11 cellular contexts compared by ENCODE assay signal in genomic region chrX:24506082-24506481, GRCh38. TPM values are rescaled to one million over a fixed set of nuclear protein-coding genes. Genes with fewer than 3 reads are reported as not detected.
DNase-seq lines count a peak whose midpoint lies in the region; ATAC-seq and TF ChIP-seq lines count a peak whose summit lies in the region.
"Had no signal": no experiment of that assay in that cellular context is flagged by ENCODE, and none has a peak within 500 bp of the region (broad histone marks: within the 10 kb centered on the region; RNA-seq: fewer than 3 reads in every experiment).

No MANE protein-coding gene starts in this region.

- ATAC-seq in natural killer cell treated with Interleukin-12 subunit alpha and Interleukin-12 subunit beta and Interleukin-15 and Interleukin-18, amount 100 ng/mL, for 72 hours = peak; percentile 73 to 87
- no peak for ATAC-seq in natural killer cell
- ATAC-seq in HG03196 (IDR thresholded peaks at IDR 0.05; ENCODE audit: unreplicated experiment) = peak; percentile 74
- peak; percentile 98 for ATAC-seq in stimulated activated effector memory CD8-positive, alpha-beta T cell treated with anti-CD3 and anti-CD28 coated beads, Interleukin-12 subunit alpha, Interleukin-12 subunit beta, amount 100 ng/mL, for 72 hours
- ATAC-seq in GM21723 (IDR thresholded peaks at IDR 0.05; ENCODE audit: unreplicated experiment) = no peak
- no peak for ATAC-seq in HG03280 (IDR thresholded peaks at IDR 0.05; ENCODE audit: unreplicated experiment)
- ATAC-seq: heart right ventricle had no signal

- DNase-seq in natural killer cell treated with Interleukin-12 subunit alpha and Interleukin-12 subunit beta and Interleukin-15 and Interleukin-18, amount 100 ng/mL, for 72 hours (ENCODE audit: low spot score) = no peak
- DNase-seq in natural killer cell (no peak), NCI-H774 (lab: John Stamatoyannopoulos, UW) (no peak)
- peak; percentile 6 for DNase-seq in activated naive CD8-positive, alpha-beta T cell treated with anti-CD3 and anti-CD28 coated beads for 36 hours
- peak in 1 of 2 donors; percentile 51 for DNase-seq in stimulated activated effector memory CD8-positive, alpha-beta T cell treated with anti-CD3 and anti-CD28 coated beads, Interleukin-12 subunit alpha, Interleukin-12 subunit beta, amount 100 ng/mL, for 72 hours (ENCODE audit: low spot score in 2 of 2)
- DNase-seq: activated effector memory CD4-positive, alpha-beta T cell treated with Interleukin-2 at 50 U/mL for 16 hours; heart right ventricle had no signal

- peak overlapping the region; percentile 42 for H3K4me3 Mint-ChIP-seq in natural killer cell treated with Interleukin-12 subunit alpha and Interleukin-12 subunit beta and Interleukin-15 and Interleukin-18, amount 100 ng/mL, for 72 hours
- H3K4me3 Mint-ChIP-seq in natural killer cell = no peak overlapping the region
- no peak overlapping the region for H3K4me3 Mint-ChIP-seq in activated naive CD8-positive, alpha-beta T cell treated with anti-CD3 and anti-CD28 coated beads for 36 hours
- H3K4me3 Mint-ChIP-seq in stimulated activated effector memory CD8-positive, alpha-beta T cell treated with anti-CD3 and anti-CD28 coated beads, Interleukin-12 subunit alpha, Interleukin-12 subunit beta, amount 100 ng/mL, for 72 hours = no peak overlapping the region
- H3K4me3 Mint-ChIP-seq: CD4-positive, CD25-positive, alpha-beta regulatory T cell had no signal

- H3K4me1 Mint-ChIP-seq in natural killer cell treated with Interleukin-12 subunit alpha and Interleukin-12 subunit beta and Interleukin-15 and Interleukin-18, amount 100 ng/mL, for 72 hours (ENCODE audit: low read depth in 2 of 2) = peaks cover 20 to 24% of the 10 kb centered on the region in 2 donors
- H3K4me1 Mint-ChIP-seq in natural killer cell = peaks cover 5 to 10% of the 10 kb centered on the region in 2 donors
- peaks cover 7% of the 10 kb centered on the region for H3K4me1 Mint-ChIP-seq in activated naive CD8-positive, alpha-beta T cell treated with anti-CD3 and anti-CD28 coated beads for 36 hours
- H3K4me1 Mint-ChIP-seq in stimulated activated effector memory CD8-positive, alpha-beta T cell treated with anti-CD3 and anti-CD28 coated beads, Interleukin-12 subunit alpha, Interleukin-12 subunit beta, amount 100 ng/mL, for 72 hours = peaks cover 40% of the 10 kb centered on the region

- intact Hi-C loops in natural killer cell (cut with micrococcal nuclease) = no loop called here

- peaks cover 28% of the 10 kb centered on the region for H3K36me3 Mint-ChIP-seq in natural killer cell treated with Interleukin-12 subunit alpha and Interleukin-12 subunit beta and Interleukin-15 and Interleukin-18, amount 100 ng/mL, for 72 hours
- no peaks in the 10 kb centered on the region for H3K36me3 Mint-ChIP-seq in natural killer cell
- peaks cover 20% of the 10 kb centered on the region for H3K36me3 Mint-ChIP-seq in activated naive CD8-positive, alpha-beta T cell treated with anti-CD3 and anti-CD28 coated beads for 36 hours
- H3K36me3 Mint-ChIP-seq in stimulated activated effector memory CD8-positive, alpha-beta T cell treated with anti-CD3 and anti-CD28 coated beads, Interleukin-12 subunit alpha, Interleukin-12 subunit beta, amount 100 ng/mL, for 72 hours = peaks cover 64% of the 10 kb centered on the region

- peaks cover 0 to 8% of the 10 kb centered on the region in 2 donors for H3K27me3 Mint-ChIP-seq in natural killer cell treated with Interleukin-12 subunit alpha and Interleukin-12 subunit beta and Interleukin-15 and Interleukin-18, amount 100 ng/mL, for 72 hours
- no peaks in the 10 kb centered on the region for H3K27me3 Mint-ChIP-seq in natural killer cell (ENCODE audit: low read depth in 2 of 2)
- no peaks in the 10 kb centered on the region for H3K27me3 Mint-ChIP-seq in activated naive CD8-positive, alpha-beta T cell treated with anti-CD3 and anti-CD28 coated beads for 36 hours
- H3K27me3 Mint-ChIP-seq: CD4-positive, CD25-positive, alpha-beta regulatory T cell had no signal

- H3K9me3 Mint-ChIP-seq in natural killer cell treated with Interleukin-12 subunit alpha and Interleukin-12 subunit beta and Interleukin-15 and Interleukin-18, amount 100 ng/mL, for 72 hours = no peaks in the 10 kb centered on the region
- no peaks in the 10 kb centered on the region for H3K9me3 Mint-ChIP-seq in natural killer cell
- no peaks in the 10 kb centered on the region for H3K9me3 Mint-ChIP-seq in activated naive CD8-positive, alpha-beta T cell treated with anti-CD3 and anti-CD28 coated beads for 36 hours
- H3K9me3 Mint-ChIP-seq in stimulated activated effector memory CD8-positive, alpha-beta T cell treated with anti-CD3 and anti-CD28 coated beads, Interleukin-12 subunit alpha, Interleukin-12 subunit beta, amount 100 ng/mL, for 72 hours = no peaks in the 10 kb centered on the region

- TF ChIP-seq CTCF in natural killer cell (IDR thresholded peaks at IDR 0.05) = no peak

- H3K27ac Mint-ChIP-seq in natural killer cell treated with Interleukin-12 subunit alpha and Interleukin-12 subunit beta and Interleukin-15 and Interleukin-18, amount 100 ng/mL, for 72 hours = peak overlapping the region; percentile 68 to 86
- peak overlapping the region in 1 of 2 donors; percentile 48 for H3K27ac Mint-ChIP-seq in natural killer cell
- H3K27ac Mint-ChIP-seq in activated naive CD8-positive, alpha-beta T cell treated with anti-CD3 and anti-CD28 coated beads for 36 hours = peak overlapping the region; percentile 29
- H3K27ac Mint-ChIP-seq in stimulated activated effector memory CD8-positive, alpha-beta T cell treated with anti-CD3 and anti-CD28 coated beads, Interleukin-12 subunit alpha, Interleukin-12 subunit beta, amount 100 ng/mL, for 72 hours = no peak overlapping the region
- H3K27ac Mint-ChIP-seq: CD4-positive, CD25-positive, alpha-beta regulatory T cell had no signal

RNA-seq across cellular contexts. Expression of gene PDK3, which starts 41.0 kb away (rescaled TPM):
- total RNA-seq in natural killer cell treated with Interleukin-12 subunit alpha and Interleukin-12 subunit beta and Interleukin-15 and Interleukin-18, amount 100 ng/mL, for 72 hours = 10 to 100 TPM; 21.8 to 37.6 TPM
- 10 to 100 TPM; 21.9 to 30.9 (median 28.1) TPM for total RNA-seq in natural killer cell
- 10 to 100 TPM; 37.3 to 38.2 TPM for total RNA-seq in activated naive CD8-positive, alpha-beta T cell treated with anti-CD3 and anti-CD28 coated beads for 36 hours

Comparison
In these comparisons a context has a peak if more than half of its experiments do, and no peak if none do; other contexts are left out.
1. ATAC-seq: peak in natural killer cell treated with Interleukin-12 subunit alpha and Interleukin-12 subunit beta and Interleukin-15 and Interleukin-18, amount 100 ng/mL, for 72 hours (2 of 2), HG03196 (single experiment) and stimulated activated effector memory CD8-positive, alpha-beta T cell treated with anti-CD3 and anti-CD28 coated beads, Interleukin-12 subunit alpha, Interleukin-12 subunit beta, amount 100 ng/mL, for 72 hours (single experiment); none in natural killer cell (0 of 3), GM21723 (single experiment) and HG03280 (single experiment).